8 cellular contexts compared by ENCODE assay signal in genomic region chr22:35539910-35540599, GRCh38. TPM values are rescaled to one million over a fixed set of nuclear protein-coding genes. Genes with fewer than 3 reads are reported as not detected.
DNase-seq lines count a peak whose midpoint lies in the region; ATAC-seq and FAIRE-seq lines count a peak whose summit lies in the region.

No MANE protein-coding gene starts in this region.

- in situ Hi-C loops in G401 (cut with HindIII; ENCODE audit: low sequenced_read_pairs) = no loop called here

- H3K27ac ChIP-seq in layer of hippocampus (ENCODE audit: low read depth, low read length) = peak overlapping the region; percentile 18

- DNase-seq in G401 (ENCODE audit: low spot score) = peak; percentile 51
- DNase-seq in HTR-8/SVneo (ENCODE audit: insufficient read length, low spot score) = peak; percentile 48
- DNase-seq in activated CD4-positive, CD25-positive, alpha-beta regulatory T cell treated with anti-CD3 and anti-CD28 coated beads, Interleukin-2, amount 50 U/mL, for 72 hours = peak; percentile 67
- DNase-seq in central memory CD4-positive, alpha-beta T cell = peak; percentile 48
- peak in 3 of 4 experiments; percentile 47 to 58 (median 50) for DNase-seq in stimulated activated CD4-positive, alpha-beta T cell treated with anti-CD3 and anti-CD28 coated beads, Interleukin-1b, Interleukin-23, amount 100 ng/mL, for 24 hours (ENCODE audit: low read depth in 4 of 4, low spot score in 1 of 4)
- no peak for DNase-seq in SIG-M5 (lab: John Stamatoyannopoulos, UW)

- H3K27me3 ChIP-seq in layer of hippocampus (ENCODE audit: control insufficient read depth, insufficient read depth, low read length) = peaks cover 3% of the 10 kb centered on the region

- FAIRE-seq in HTR-8/SVneo (lab: Jason Lieb, UNC) = no peak

- no peak for ATAC-seq in HG02610 (IDR thresholded peaks at IDR 0.05; ENCODE audit: unreplicated experiment)

RNA-seq across cellular contexts. Expression of gene RASD2, which starts 0.6 kb away (rescaled TPM):
- not detected in 2 replicates for total RNA-seq in G401 (2014; rRNA removed; shearing (Covaris generic))
